Comparison of ENCODE assay signal across 8 cellular contexts in the genomic region with DNA sequence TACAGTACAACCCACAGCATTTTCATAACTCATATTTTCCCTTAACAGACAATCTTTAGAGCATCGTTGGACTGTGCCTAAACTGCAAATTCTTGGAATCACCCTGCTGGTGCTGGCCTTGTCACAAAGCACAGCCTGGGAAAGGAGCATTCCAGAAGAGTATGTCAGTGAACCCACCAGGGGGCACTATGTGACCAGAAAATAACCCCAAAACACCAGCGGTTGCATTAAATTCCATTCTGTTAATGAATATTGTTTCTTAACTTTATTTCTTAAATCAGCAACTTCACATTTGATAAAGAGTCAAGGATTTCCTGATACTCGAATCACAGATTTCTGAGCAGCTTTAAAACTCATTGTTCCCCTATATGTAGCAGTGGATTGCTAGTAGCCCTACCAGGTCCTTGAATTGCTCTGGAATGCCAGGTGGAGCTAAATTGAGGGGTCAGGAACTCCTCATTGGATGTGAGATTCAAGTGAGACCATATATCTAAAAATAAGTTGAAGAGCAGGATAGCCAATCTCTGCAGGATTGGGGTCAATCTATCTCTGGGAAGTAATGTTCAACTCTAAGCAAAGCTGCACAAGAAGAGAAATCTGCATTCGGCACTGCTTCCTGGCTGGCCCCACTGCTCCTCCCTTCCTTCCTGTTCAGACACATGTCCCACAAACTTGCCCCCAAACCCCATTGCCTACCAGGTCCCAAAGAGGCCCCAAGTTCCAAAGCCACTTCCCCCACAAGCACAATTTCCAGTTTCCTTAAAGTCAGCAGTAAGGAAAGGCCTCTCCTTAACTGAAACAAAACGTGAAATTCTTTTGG. TPM values are rescaled to one million over a fixed set of nuclear protein-coding genes. Genes with fewer than 3 reads are reported as not detected.
DNase-seq lines count a peak whose midpoint lies in the region; ATAC-seq and TF ChIP-seq lines count a peak whose summit lies in the region.

No MANE protein-coding gene starts in this region.

- TF ChIP-seq CTCF in Peyer's patch (IDR thresholded peaks at IDR 0.05) (peak; percentile 63 to 93 (median 84)), fibroblast of lung (conservative IDR thresholded peaks at IDR 0.05 in 1 of 2, IDR thresholded peaks at IDR 0.05 in 1 of 2; ENCODE audit: low read depth in 1 of 2, low read length in 2 of 2) (peak; percentile 68 to 69), neural progenitor cell (IDR thresholded peaks at IDR 0.05) (peak; percentile 88), testis (IDR thresholded peaks at IDR 0.05) (peak; percentile 70 to 90 (median 86))

- no peaks in the 10 kb centered on the region for H3K27me3 Mint-ChIP-seq in activated T-cell treated with anti-CD3 and anti-CD28 coated beads, Interleukin-2, amount 50 U/mL, for 72 hours (ENCODE audit: low read depth)
- H3K27me3 Mint-ChIP-seq in neural progenitor cell (ENCODE audit: insufficient read depth, low read depth): peaks cover 8% of the 10 kb centered on the region

- H3K4me2 ChIP-seq in fibroblast of lung (ENCODE audit: extremely low read depth, insufficient read depth, low read length) (no peak overlapping the region), neural progenitor cell (no peak overlapping the region)

- H3K36me3 ChIP-seq in Peyer's patch: no peaks in the 10 kb centered on the region
- H3K36me3 ChIP-seq in fibroblast of lung (ENCODE audit: control insufficient read depth, insufficient read depth, low read length): no peaks in the 10 kb centered on the region
- no peaks in the 10 kb centered on the region for H3K36me3 ChIP-seq in neural progenitor cell
- no peaks in the 10 kb centered on the region for H3K36me3 ChIP-seq in testis (ENCODE audit: low read depth, missing control alignments)

- no peaks in the 10 kb centered on the region for H3K9me3 Mint-ChIP-seq in activated T-cell treated with anti-CD3 and anti-CD28 coated beads, Interleukin-2, amount 50 U/mL, for 72 hours
- no peaks in the 10 kb centered on the region for H3K9me3 Mint-ChIP-seq in neural progenitor cell

- H3K36me3 Mint-ChIP-seq in activated T-cell treated with anti-CD3 and anti-CD28 coated beads, Interleukin-2, amount 50 U/mL, for 72 hours (ENCODE audit: insufficient read depth in 2 of 2): no peaks in the 10 kb centered on the region
- no peaks in the 10 kb centered on the region for H3K36me3 Mint-ChIP-seq in neural progenitor cell

- no peak overlapping the region for H3K9ac ChIP-seq in fibroblast of lung (ENCODE audit: insufficient read depth, low read length)
- H3K9ac ChIP-seq in neural progenitor cell: no peak overlapping the region

- H4K20me1 ChIP-seq in fibroblast of lung (ENCODE audit: control insufficient read depth, extremely low read depth, insufficient read depth, low read length) (no peaks in the 10 kb centered on the region), neural progenitor cell (ENCODE audit: low read depth) (no peaks in the 10 kb centered on the region)

- H3K4me3 ChIP-seq in Peyer's patch (no peak overlapping the region), fibroblast of lung (replicated peaks in 1 of 4; ENCODE audit: control extremely low read depth in 1 of 4, insufficient read depth in 1 of 4, low read depth in 3 of 4, low read length in 4 of 4) (no peak overlapping the region), neural progenitor cell (no peak overlapping the region), testis (no peak overlapping the region)

- peaks cover 19% of the 10 kb centered on the region for H3K4me1 Mint-ChIP-seq in activated T-cell treated with anti-CD3 and anti-CD28 coated beads, Interleukin-2, amount 50 U/mL, for 72 hours (ENCODE audit: low read depth)
- peaks cover 16% of the 10 kb centered on the region for H3K4me1 Mint-ChIP-seq in neural progenitor cell

- no peaks in the 10 kb centered on the region for H3K9me3 ChIP-seq in Peyer's patch
- no peaks in the 10 kb centered on the region for H3K9me3 ChIP-seq in fibroblast of lung (ENCODE audit: control insufficient read depth, insufficient read depth, low read depth, low read length)
- no peaks in the 10 kb centered on the region for H3K9me3 ChIP-seq in neural progenitor cell (ENCODE audit: low read depth)
- no peaks in the 10 kb centered on the region for H3K9me3 ChIP-seq in testis

- 25 to 33% methylated on average over 5 of the region's 5 CpGs for WGBS in testis, 2 donors

- TF ChIP-seq POLR2A in Peyer's patch (IDR thresholded peaks at IDR 0.05): no peak
- no peak for TF ChIP-seq POLR2A in testis (IDR thresholded peaks at IDR 0.05)

- H3K27ac ChIP-seq in Peyer's patch (no peak overlapping the region), fibroblast of lung (ENCODE audit: insufficient read depth, low read length) (no peak overlapping the region), neural progenitor cell (no peak overlapping the region), testis (no peak overlapping the region)

- no peak overlapping the region for H3K4me3 Mint-ChIP-seq in activated T-cell treated with anti-CD3 and anti-CD28 coated beads, Interleukin-2, amount 50 U/mL, for 72 hours
- H3K4me3 Mint-ChIP-seq in neural progenitor cell: peak overlapping the region; percentile 41

- intact Hi-C loops in testis (cut with DNase I; ENCODE audit: low total_unique reads): no loop called here

- H2AFZ ChIP-seq in fibroblast of lung (ENCODE audit: low read length) (no peak overlapping the region), neural progenitor cell (replicated peaks) (peak overlapping the region; percentile 92)

- H3K79me2 ChIP-seq in fibroblast of lung (ENCODE audit: control insufficient read depth, insufficient read depth, low read length) (no peaks in the 10 kb centered on the region), neural progenitor cell (ENCODE audit: low read depth) (no peaks in the 10 kb centered on the region)

- H3K4me1 ChIP-seq in Peyer's patch: peaks cover 0 to 8% (median 2%) of the 10 kb centered on the region in 4 donors
- H3K4me1 ChIP-seq in fibroblast of lung (ENCODE audit: control insufficient read depth, extremely low read depth, insufficient read depth, low read length): no peaks in the 10 kb centered on the region
- peaks cover 5% of the 10 kb centered on the region for H3K4me1 ChIP-seq in neural progenitor cell
- peaks cover 5% of the 10 kb centered on the region for H3K4me1 ChIP-seq in testis

- DNase-seq in DMS114 treated with DMSO at 0.1 percent for 48 hours (lab: John Stamatoyannopoulos, UW; ENCODE audit: unreplicated experiment): peak; percentile 68
- peak in 44 of 76 experiments; percentile 2 to 64 (median 30) for DNase-seq in HUDEP-2 (lab: John Stamatoyannopoulos, UW; ENCODE audit: unreplicated experiment in 76 of 76)
- DNase-seq in Peyer's patch: peak in 2 of 3 donors; percentile 61 to 86
- DNase-seq in activated T-cell treated with anti-CD3 and anti-CD28 coated beads, Interleukin-2, amount 50 U/mL, for 72 hours: peak; percentile 44 to 66
- DNase-seq in fibroblast of lung (ENCODE audit: low read depth in 2 of 2): peak; percentile 42 to 79
- DNase-seq in neural progenitor cell (ENCODE audit: low spot score): peak; percentile 86
- peak; percentile 82 for DNase-seq in testis

- H3K27me3 ChIP-seq in Peyer's patch (no peaks in the 10 kb centered on the region), fibroblast of lung (ENCODE audit: control insufficient read depth, insufficient read depth, low read length) (no peaks in the 10 kb centered on the region), neural progenitor cell (no peaks in the 10 kb centered on the region), testis (no peaks in the 10 kb centered on the region)

- H3K27ac Mint-ChIP-seq in activated T-cell treated with anti-CD3 and anti-CD28 coated beads, Interleukin-2, amount 50 U/mL, for 72 hours: no peak overlapping the region
- H3K27ac Mint-ChIP-seq in neural progenitor cell: no peak overlapping the region

- H3F3A ChIP-seq in neural progenitor cell (ENCODE audit: low read depth): peaks cover 15% of the 10 kb centered on the region

- ATAC-seq in activated T-cell treated with anti-CD3 and anti-CD28 coated beads, Interleukin-2, amount 50 U/mL, for 72 hours (replicated peaks in 1 of 2): peak in 1 of 2 donors; percentile 36
- no peak for ATAC-seq in GM21529 (IDR thresholded peaks at IDR 0.05; ENCODE audit: unreplicated experiment)

RNA-seq across cellular contexts. Expression of a gene that starts 12.7 kb away (rescaled TPM):
- 10 to 100 TPM; 22.1 to 36.7 (median 23.4) TPM for total RNA-seq in Peyer's patch
- total RNA-seq in activated T-cell treated with anti-CD3 and anti-CD28 coated beads, Interleukin-2, amount 50 U/mL, for 72 hours: 10 to 100 TPM; 31.7 to 32.3 TPM
- 15.7 and 26.7 TPM in 2 replicates for total RNA-seq in fibroblast of lung
- 31.5 and 32.3 TPM in 2 replicates for polyA plus RNA-seq in fibroblast of lung
- polyA plus RNA-seq in fibroblast of lung (2012): 34.9 and 37.8 TPM in 2 replicates
- polyA minus RNA-seq in fibroblast of lung (ENCODE audit: low replicate concordance): 2.0 and 6.2 TPM in 2 replicates
- 44.1 and 48.3 TPM in 2 replicates for total RNA-seq in neural progenitor cell (ENCODE audit: low replicate concordance)
- total RNA-seq in testis: 10 to 100 TPM; 27.2 to 30.2 TPM
- 55.1 TPM for polyA plus RNA-seq in testis (ENCODE audit: insufficient read depth, low read depth, low replicate concordance)

Comparison
In these comparisons a context has a peak if more than half of its experiments do, and no peak if none do; other contexts are left out.
1. DNase-seq: peak in every context shown above with its lines; median percentile 86 in neural progenitor cell; 82 in testis; 74 in Peyer's patch; 68 in DMS114 treated with DMSO at 0.1 percent for 48 hours; 60 in fibroblast of lung; 55 in activated T-cell treated with anti-CD3 and anti-CD28 coated beads, Interleukin-2, amount 50 U/mL, for 72 hours; 30 in HUDEP-2.